ENCODE assay signal across 10 cellular contexts in genomic region chr13:46146898-46147297, GRCh38. TPM values are rescaled to one million over a fixed set of nuclear protein-coding genes. Genes with fewer than 3 reads are reported as not detected.
DNase-seq lines count a peak whose midpoint lies in the region; ATAC-seq and TF ChIP-seq lines count a peak whose summit lies in the region.
"Had no signal": no experiment of that assay in that cellular context is flagged by ENCODE, and none has a peak within 500 bp of the region (broad histone marks: within the 10 kb centered on the region; RNA-seq: fewer than 3 reads in every experiment).

No MANE protein-coding gene starts in this region.

- H3K4me1 Mint-ChIP-seq in activated CD8-positive, alpha-beta T cell treated with anti-CD3 and anti-CD28 coated beads, Interleukin-2, amount 10 ng/mL, durations not matched to agents 7 days and 5 days (ENCODE audit: low read depth) = peaks cover 15% of the 10 kb centered on the region
- peaks cover 49% of the 10 kb centered on the region for H3K4me1 Mint-ChIP-seq in activated CD8-positive, alpha-beta T cell treated with anti-CD3 and anti-CD28 coated beads for 36 hours (ENCODE audit: low read depth)
- H3K4me1 Mint-ChIP-seq in natural killer cell = peaks cover 40 to 41% of the 10 kb centered on the region in 2 donors

- POLR2A ChIA-PET in activated CD8-positive, alpha-beta T cell treated with anti-CD3 and anti-CD28 coated beads, Interleukin-2, amount 10 ng/mL, durations not matched to agents 7 days and 5 days (lab: Charles Lee) = no interaction called here
- POLR2A ChIA-PET in activated CD8-positive, alpha-beta T cell treated with anti-CD3 and anti-CD28 coated beads for 36 hours (lab: Charles Lee) = no interaction called here

- CTCF ChIA-PET in activated CD8-positive, alpha-beta T cell treated with anti-CD3 and anti-CD28 coated beads, Interleukin-2, amount 10 ng/mL, durations not matched to agents 7 days and 5 days (lab: Charles Lee) = no interaction called here
- CTCF ChIA-PET in activated CD8-positive, alpha-beta T cell treated with anti-CD3 and anti-CD28 coated beads for 36 hours (lab: Charles Lee) = no interaction called here

- no peaks in the 10 kb centered on the region for H3K27me3 Mint-ChIP-seq in activated CD8-positive, alpha-beta T cell treated with anti-CD3 and anti-CD28 coated beads, Interleukin-2, amount 10 ng/mL, durations not matched to agents 7 days and 5 days (ENCODE audit: low read depth)
- H3K27me3 Mint-ChIP-seq in activated CD8-positive, alpha-beta T cell treated with anti-CD3 and anti-CD28 coated beads for 36 hours = no peaks in the 10 kb centered on the region
- H3K27me3 Mint-ChIP-seq in natural killer cell (ENCODE audit: low read depth in 2 of 2) = no peaks in the 10 kb centered on the region

- peak overlapping the region; percentile 1 for H3K27ac Mint-ChIP-seq in activated CD8-positive, alpha-beta T cell treated with anti-CD3 and anti-CD28 coated beads, Interleukin-2, amount 10 ng/mL, durations not matched to agents 7 days and 5 days
- no peak overlapping the region for H3K27ac Mint-ChIP-seq in activated CD8-positive, alpha-beta T cell treated with anti-CD3 and anti-CD28 coated beads for 36 hours
- peak overlapping the region in 1 of 2 donors; percentile 50 for H3K27ac Mint-ChIP-seq in natural killer cell

- no peak for DNase-seq in activated CD8-positive, alpha-beta T cell treated with anti-CD3 and anti-CD28 coated beads, Interleukin-2, amount 10 ng/mL, durations not matched to agents 7 days and 5 days
- no peak for DNase-seq in activated CD8-positive, alpha-beta T cell treated with anti-CD3 and anti-CD28 coated beads for 36 hours
- DNase-seq in SK-MEL-5 (ENCODE audit: low read depth, low spot score) (peak; percentile 53), globus pallidus (ENCODE audit: low spot score) (peak; percentile 70), substantia nigra (lab: John Stamatoyannopoulos, UW) (peak in 32 of 49 donors; percentile 7 to 67 (median 28)), natural killer cell (no peak), middle frontal gyrus (ENCODE audit: extremely low spot score, low spot score) (no peak), tibial nerve (ENCODE audit: low spot score in 2 of 2) (no peak)

- H3K4me3 ChIP-seq in tibial nerve = no peak overlapping the region

- WGBS in tibial nerve, 2 donors = 33 to 34% methylated on average over 3 of the region's 3 CpGs

- no peak for TF ChIP-seq CTCF in activated CD8-positive, alpha-beta T cell treated with anti-CD3 and anti-CD28 coated beads for 36 hours (IDR thresholded peaks at IDR 0.05)
- no peak for TF ChIP-seq CTCF in natural killer cell (IDR thresholded peaks at IDR 0.05)
- no peak for TF ChIP-seq CTCF in tibial nerve (IDR thresholded peaks at IDR 0.05)

- H3K36me3 Mint-ChIP-seq in activated CD8-positive, alpha-beta T cell treated with anti-CD3 and anti-CD28 coated beads, Interleukin-2, amount 10 ng/mL, durations not matched to agents 7 days and 5 days (ENCODE audit: low read depth) = peaks cover 84% of the 10 kb centered on the region
- H3K36me3 Mint-ChIP-seq in activated CD8-positive, alpha-beta T cell treated with anti-CD3 and anti-CD28 coated beads for 36 hours (ENCODE audit: low read depth) = peaks cover 81% of the 10 kb centered on the region
- peaks cover 37% of the 10 kb centered on the region for H3K36me3 Mint-ChIP-seq in natural killer cell

- H3K9me3 Mint-ChIP-seq in activated CD8-positive, alpha-beta T cell treated with anti-CD3 and anti-CD28 coated beads, Interleukin-2, amount 10 ng/mL, durations not matched to agents 7 days and 5 days (ENCODE audit: insufficient read depth) = no peaks in the 10 kb centered on the region
- H3K9me3 Mint-ChIP-seq in activated CD8-positive, alpha-beta T cell treated with anti-CD3 and anti-CD28 coated beads for 36 hours = no peaks in the 10 kb centered on the region
- H3K9me3 Mint-ChIP-seq in natural killer cell = no peaks in the 10 kb centered on the region

- TF ChIP-seq POLR2A in tibial nerve (IDR thresholded peaks at IDR 0.05) = no peak

- H3K9me3 ChIP-seq in tibial nerve = no peaks in the 10 kb centered on the region

- H3K27ac ChIP-seq in substantia nigra (ENCODE audit: low read depth, low read length, poor library complexity, severe bottlenecking) = no peak overlapping the region
- H3K27ac ChIP-seq in tibial nerve = no peak overlapping the region

- ATAC-seq in activated CD8-positive, alpha-beta T cell treated with anti-CD3 and anti-CD28 coated beads, Interleukin-2, amount 10 ng/mL, durations not matched to agents 7 days and 5 days = no peak
- no peak for ATAC-seq in activated CD8-positive, alpha-beta T cell treated with anti-CD3 and anti-CD28 coated beads for 36 hours
- ATAC-seq in natural killer cell = no peak

- intact Hi-C loops in activated CD8-positive, alpha-beta T cell treated with anti-CD3 and anti-CD28 coated beads for 36 hours (cut with micrococcal nuclease) = no loop called here
- intact Hi-C loops in natural killer cell (cut with micrococcal nuclease) = no loop called here

- no peak overlapping the region for H3K4me3 Mint-ChIP-seq in activated CD8-positive, alpha-beta T cell treated with anti-CD3 and anti-CD28 coated beads, Interleukin-2, amount 10 ng/mL, durations not matched to agents 7 days and 5 days
- no peak overlapping the region for H3K4me3 Mint-ChIP-seq in activated CD8-positive, alpha-beta T cell treated with anti-CD3 and anti-CD28 coated beads for 36 hours
- H3K4me3 Mint-ChIP-seq in natural killer cell = no peak overlapping the region

- in situ Hi-C loops in SK-MEL-5 (cut with HindIII; ENCODE audit: low pct_unique_long_range_greater_than_20kb, low sequenced_read_pairs) = no loop called here

- no peaks in the 10 kb centered on the region for H3K27me3 ChIP-seq in tibial nerve

- H3K36me3 ChIP-seq in tibial nerve = no peaks in the 10 kb centered on the region

- TF ChIP-seq EP300 in tibial nerve (IDR thresholded peaks at IDR 0.05) = no peak

- no peaks in the 10 kb centered on the region for H3K4me1 ChIP-seq in tibial nerve

RNA-seq across cellular contexts. Expression of gene LCP1, which starts 35.1 kb away (rescaled TPM):
- total RNA-seq in activated CD8-positive, alpha-beta T cell treated with anti-CD3 and anti-CD28 coated beads, Interleukin-2, amount 10 ng/mL, durations not matched to agents 7 days and 5 days = 1,000 to 10,000 TPM; 1,296 to 1,321 TPM
- 1,000 to 10,000 TPM; 1,014 to 1,019 TPM for total RNA-seq in activated CD8-positive, alpha-beta T cell treated with anti-CD3 and anti-CD28 coated beads for 36 hours
- 10.5 and 10.7 TPM in 2 replicates for total RNA-seq in SK-MEL-5 (2014; rRNA removed; shearing (Covaris generic))
- polyA plus RNA-seq in SK-MEL-5 (2015; cell fraction: cytosol; rRNA removed) = 9.8 and 11.4 TPM in 2 replicates
- polyA plus RNA-seq in SK-MEL-5 (2015; cell fraction: nucleus; rRNA removed) = 2.1 and 4.5 TPM in 2 replicates
- total RNA-seq in natural killer cell = 1,000 to 10,000 TPM; 1,088 to 1,116 (median 1,113) TPM
- total RNA-seq in tibial nerve = 10 to 100 TPM; 18.1 to 62.7 (median 22.4) TPM
- total RNA-seq: myocyte had no signal

RNA-seq across cellular contexts. Expression of gene CPB2, which starts 42.1 kb away (rescaled TPM):
- not detected for total RNA-seq in activated CD8-positive, alpha-beta T cell treated with anti-CD3 and anti-CD28 coated beads, Interleukin-2, amount 10 ng/mL, durations not matched to agents 7 days and 5 days
- total RNA-seq in activated CD8-positive, alpha-beta T cell treated with anti-CD3 and anti-CD28 coated beads for 36 hours = not detected
- 0.55 and 0.93 TPM in 2 replicates for total RNA-seq in SK-MEL-5 (2014; rRNA removed; shearing (Covaris generic))
- 0.21 and 0.41 TPM in 2 replicates for polyA plus RNA-seq in SK-MEL-5 (2015; cell fraction: cytosol; rRNA removed)
- 0.41 TPM in 1 of 2 replicates, not detected in the other for polyA plus RNA-seq in SK-MEL-5 (2015; cell fraction: nucleus; rRNA removed)
- total RNA-seq in natural killer cell = not detected
- total RNA-seq in tibial nerve = not detected
- total RNA-seq: endothelial cell of umbilical vein, myocyte had no signal
- polyA plus RNA-seq: endothelial cell of umbilical vein had no signal

Comparison
In these comparisons a context has a peak if more than half of its experiments do, and no peak if none do; other contexts are left out.
1. DNase-seq: peak in SK-MEL-5 (single experiment), globus pallidus (single experiment) and substantia nigra (32 of 49); none in activated CD8-positive, alpha-beta T cell treated with anti-CD3 and anti-CD28 coated beads, Interleukin-2, amount 10 ng/mL, durations not matched to agents 7 days and 5 days (single experiment), activated CD8-positive, alpha-beta T cell treated with anti-CD3 and anti-CD28 coated beads for 36 hours (single experiment), natural killer cell (single experiment), middle frontal gyrus (single experiment) and tibial nerve (0 of 2).
2. RNA of gene LCP1, which starts 35.1 kb away (total RNA-seq): 1,296 to 1,321 TPM in activated CD8-positive, alpha-beta T cell treated with anti-CD3 and anti-CD28 coated beads, Interleukin-2, amount 10 ng/mL, durations not matched to agents 7 days and 5 days, 1,088 to 1,116 TPM in natural killer cell and 1,014 to 1,019 TPM in activated CD8-positive, alpha-beta T cell treated with anti-CD3 and anti-CD28 coated beads for 36 hours; 18.1 to 62.7 TPM in tibial nerve and 10.5 to 10.7 TPM in SK-MEL-5; every median in the first group is over 10 times any median in the second.